9 cellular contexts compared by ENCODE assay signal in genomic region chr5:109788596-109788995, GRCh38.
DNase-seq lines count a peak whose midpoint lies in the region; ATAC-seq and TF ChIP-seq lines count a peak whose summit lies in the region.
"Had no signal": no experiment of that assay in that cellular context is flagged by ENCODE, and none has a peak within 500 bp of the region (broad histone marks: within the 10 kb centered on the region; RNA-seq: fewer than 3 reads in every experiment).

No MANE protein-coding gene starts in this region.

- peaks cover 10% of the 10 kb centered on the region for H3K4me1 Mint-ChIP-seq in chondrocyte (ENCODE audit: low read depth)

- DNase-seq in chondrocyte (ENCODE audit: low spot score) (no peak), hippocampal formation (lab: John Stamatoyannopoulos, UW) (no peak), NCI-H446 treated with DMSO at 0.1 percent for 48 hours (lab: John Stamatoyannopoulos, UW) (no peak), NCI-H226 (no peak)
- DNase-seq: islet precursor cell, NCI-H524 had no signal

- peak; percentile 97 for ATAC-seq in GM18873 (IDR thresholded peaks at IDR 0.05; ENCODE audit: low FRiP score, unreplicated experiment)
- peak; percentile 97 for ATAC-seq in GM21526 (IDR thresholded peaks at IDR 0.05; ENCODE audit: low FRiP score, unreplicated experiment)
- peak; percentile 93 for ATAC-seq in HG03097 (IDR thresholded peaks at IDR 0.05; ENCODE audit: low FRiP score, unreplicated experiment)

- TF ChIP-seq CTCF in chondrocyte (IDR thresholded peaks at IDR 0.05) = no peak

- no peak overlapping the region for H3K4me3 Mint-ChIP-seq in chondrocyte (ENCODE audit: unreplicated experiment)

- peaks cover 4% of the 10 kb centered on the region for H3K9me3 Mint-ChIP-seq in chondrocyte (ENCODE audit: low read depth)

- H3K36me3 Mint-ChIP-seq in chondrocyte (ENCODE audit: low read depth) = peaks cover 16% of the 10 kb centered on the region

- H3K27me3 Mint-ChIP-seq in chondrocyte (ENCODE audit: low read depth) = no peaks in the 10 kb centered on the region

- peak overlapping the region; percentile 14 for H3K27ac Mint-ChIP-seq in chondrocyte (ENCODE audit: unreplicated experiment)
